In genomic region chr2:197198890-197199289, GRCh38 we compare ENCODE assay signal across 8 cellular contexts.
A peak's percentile ranks its signal among the peaks of the same experiment; 100 is the strongest.
DNase-seq lines count a peak whose midpoint lies in the region; ATAC-seq and TF ChIP-seq lines count a peak whose summit lies in the region.

No MANE protein-coding gene starts in this region.

- H3K79me2 ChIP-seq in Karpas-422 (ENCODE audit: low read length) (peaks cover 94% of the 10 kb centered on the region), hepatocyte (no peaks in the 10 kb centered on the region)

- H3K36me3 ChIP-seq in Karpas-422 (ENCODE audit: insufficient read depth, low read length) (peaks cover 11% of the 10 kb centered on the region; the same call in 1 of the 2 replicates), hepatocyte (replicated peaks; ENCODE audit: insufficient read depth, low read depth) (no peaks in the 10 kb centered on the region)

- peak overlapping the region; percentile 84 for H3K27ac ChIP-seq in CD4-positive, alpha-beta T cell (ENCODE audit: low read depth, low read length)
- H3K27ac ChIP-seq in Karpas-422 (ENCODE audit: low read length) (peak overlapping the region; percentile 88), hepatocyte (no peak overlapping the region)

- peaks cover 42% of the 10 kb centered on the region for H3K36me3 Mint-ChIP-seq in CD4-positive, alpha-beta T cell (ENCODE audit: low read depth)

- no peaks in the 10 kb centered on the region for H3K27me3 Mint-ChIP-seq in CD4-positive, alpha-beta T cell

- POLR2A ChIA-PET in CD4-positive, alpha-beta T cell (lab: Charles Lee) = interaction anchor here (0.7 to 29.8 kb wide), 41 partner anchors 8 to 271 kb away, joined by 3 to 754 read pairs (median 6); partner anchors contain the start of genes ANKRD44, COQ10B and SF3B1

- H3K9me2 ChIP-seq in Karpas-422 (replicated peaks; ENCODE audit: insufficient read depth, low read length) (no peaks in the 10 kb centered on the region), hepatocyte (replicated peaks; ENCODE audit: insufficient read depth) (no peaks in the 10 kb centered on the region)

- peak; percentile 75 to 94 (median 80) for DNase-seq in CD4-positive, alpha-beta T cell
- DNase-seq in Karpas-422 (peak; percentile 96), germinal center (ENCODE audit: low spot score) (peak; percentile 77), SW 1271 (lab: John Stamatoyannopoulos, UW) (no peak), hepatocyte (ENCODE audit: low spot score) (no peak)
- peak; percentile 67 to 83 for DNase-seq in activated CD8-positive, alpha-beta memory T cell treated with anti-CD3 and anti-CD28 coated beads for 1 hour (ENCODE audit: extremely low read depth in 1 of 2, low read depth in 1 of 2)
- DNase-seq in stimulated activated CD4-positive, alpha-beta T cell treated with anti-CD3 and anti-CD28 coated beads, Interleukin-4, amount 100 ng/mL, for 24 hours = peak; percentile 90

- H2AFZ ChIP-seq in Karpas-422 (ENCODE audit: low read length) (no peak overlapping the region), hepatocyte (no peak overlapping the region)

- intact Hi-C loops in CD4-positive, alpha-beta T cell (cut with DNase I, micrococcal nuclease) = loop anchor here in 1 of 2 experiments (1.0 to 10.0 kb wide), 8 partner anchors 7 to 1024 kb away; partner anchors contain the start of gene STK17B

- no peak for TF ChIP-seq CTCF in CD4-positive, alpha-beta T cell (IDR thresholded peaks at IDR 0.05)
- TF ChIP-seq CTCF in hepatocyte (IDR thresholded peaks at IDR 0.05; ENCODE audit: poor library complexity) = no peak

- H3K27me3 ChIP-seq in CD4-positive, alpha-beta T cell (ENCODE audit: control insufficient read depth, insufficient read depth, low read length) = no peaks in the 10 kb centered on the region
- no peaks in the 10 kb centered on the region for H3K27me3 ChIP-seq in Karpas-422 (ENCODE audit: low read length)
- no peaks in the 10 kb centered on the region for H3K27me3 ChIP-seq in hepatocyte

- H3K4me2 ChIP-seq in Karpas-422 (ENCODE audit: low read depth, low read length, poor library complexity, severe bottlenecking) (peak overlapping the region; percentile 75), hepatocyte (no peak overlapping the region)

- H3K9me3 Mint-ChIP-seq in CD4-positive, alpha-beta T cell = no peaks in the 10 kb centered on the region

- CTCF ChIA-PET in CD4-positive, alpha-beta T cell (lab: Charles Lee) = interaction anchor here (0.7 to 1.4 kb wide), 5 partner anchors 15 to 110 kb away, joined by 3 to 11 read pairs (median 3); partner anchors contain the start of gene ANKRD44

- peak overlapping the region; percentile 89 for H3K4me3 Mint-ChIP-seq in CD4-positive, alpha-beta T cell

- no peaks in the 10 kb centered on the region for H3K9me3 ChIP-seq in CD4-positive, alpha-beta T cell (ENCODE audit: control insufficient read depth, low read length)
- H3K9me3 ChIP-seq in Karpas-422 (ENCODE audit: low read length) (no peaks in the 10 kb centered on the region), hepatocyte (ENCODE audit: low read depth) (no peaks in the 10 kb centered on the region)

- peak; percentile 82 for ATAC-seq in CD4-positive, alpha-beta T cell (ENCODE audit: poor library complexity)
- ATAC-seq in GM21423 (IDR thresholded peaks at IDR 0.05; ENCODE audit: unreplicated experiment) = peak; percentile 98

- H4K20me1 ChIP-seq in Karpas-422 (ENCODE audit: insufficient read depth, low read depth, low read length) (no peaks in the 10 kb centered on the region), hepatocyte (ENCODE audit: insufficient read depth, poor library complexity, severe bottlenecking) (no peaks in the 10 kb centered on the region)

- peak overlapping the region; percentile 98 for H3K27ac Mint-ChIP-seq in CD4-positive, alpha-beta T cell

- peaks cover 92% of the 10 kb centered on the region for H3K4me1 Mint-ChIP-seq in CD4-positive, alpha-beta T cell (ENCODE audit: low read depth)

- H3K4me1 ChIP-seq in Karpas-422 (ENCODE audit: low read length) = peaks cover 66% of the 10 kb centered on the region
- peaks cover 8% of the 10 kb centered on the region for H3K4me1 ChIP-seq in hepatocyte (ENCODE audit: insufficient read depth)

- H3K4me3 ChIP-seq in Karpas-422 (ENCODE audit: low read length) (peak overlapping the region; percentile 59), hepatocyte (no peak overlapping the region)

- H3K9ac ChIP-seq in Karpas-422 (ENCODE audit: low read length) = peak overlapping the region; percentile 56

- 92% methylated on average over 12 of the region's 12 CpGs for WGBS in hepatocyte (ENCODE audit: low lambda C conversion rate, missing lambda C conversion rate)

Comparison
In these comparisons a context has a peak if more than half of its experiments do, and no peak if none do; other contexts are left out.
1. DNase-seq: peak in CD4-positive, alpha-beta T cell (10 of 10), Karpas-422 (single experiment), activated CD8-positive, alpha-beta memory T cell treated with anti-CD3 and anti-CD28 coated beads for 1 hour (2 of 2), germinal center (single experiment) and stimulated activated CD4-positive, alpha-beta T cell treated with anti-CD3 and anti-CD28 coated beads, Interleukin-4, amount 100 ng/mL, for 24 hours (single experiment); none in SW 1271 (0 of 2) and hepatocyte (single experiment).